In genomic region chr12:108560321-108560721, GRCh38 we compare ENCODE assay signal across 8 cellular contexts. TPM values are rescaled to one million over a fixed set of nuclear protein-coding genes. Genes with fewer than 3 reads are reported as not detected.
DNase-seq lines count a peak whose midpoint lies in the region; ATAC-seq and TF ChIP-seq lines count a peak whose summit lies in the region.

No MANE protein-coding gene starts in this region.

- peak overlapping the region; percentile 76 for H3K27ac ChIP-seq in RWPE2 (ENCODE audit: poor library complexity, severe bottlenecking)
- H3K27ac ChIP-seq in esophagus (ENCODE audit: low read depth in 2 of 2, low read length in 1 of 2): peak overlapping the region in 1 of 2 donors; percentile 95
- H3K27ac ChIP-seq in parathyroid adenoma: peak overlapping the region; percentile 99

- H3K9me3 ChIP-seq in RWPE2 (ENCODE audit: severe bottlenecking) (no peaks in the 10 kb centered on the region), esophagus (ENCODE audit: control insufficient read depth in 2 of 2, insufficient read depth in 1 of 2, low read depth in 1 of 2, low read length in 1 of 2) (no peaks in the 10 kb centered on the region), parathyroid adenoma (ENCODE audit: control insufficient read depth, low read length) (no peaks in the 10 kb centered on the region)

- TF ChIP-seq CTCF in GM12864 (IDR thresholded peaks at IDR 0.05; ENCODE audit: low read depth, low read length, missing control alignments) (no peak), RWPE2 (IDR thresholded peaks at IDR 0.05; ENCODE audit: poor library complexity, severe bottlenecking) (no peak), parathyroid adenoma (IDR thresholded peaks at IDR 0.05) (no peak)

- H3K4me2 ChIP-seq in parathyroid adenoma (ENCODE audit: low read length): peak overlapping the region; percentile 73

- peak overlapping the region; percentile 88 for H2AFZ ChIP-seq in parathyroid adenoma

- H3K4me3 ChIP-seq in GM12864 (ENCODE audit: low read depth, low read length) (peak overlapping the region; percentile 68), RWPE2 (ENCODE audit: severe bottlenecking) (peak overlapping the region; percentile 78), esophagus (ENCODE audit: low read depth in 1 of 2, low read length in 2 of 2) (peak overlapping the region; percentile 97 to 99), parathyroid adenoma (ENCODE audit: low read depth, low read length) (peak overlapping the region; percentile 96)

- whole genome bisulfite sequencing in esophagus, 2 donors: 1% methylated on average over 12 of the region's 12 CpGs

- H3K79me2 ChIP-seq in parathyroid adenoma: peaks cover 50% of the 10 kb centered on the region

- no peaks in the 10 kb centered on the region for H3K4me1 ChIP-seq in RWPE2 (ENCODE audit: insufficient read depth, poor library complexity, severe bottlenecking)
- peaks cover 3 to 9% of the 10 kb centered on the region in 2 donors for H3K4me1 ChIP-seq in esophagus (ENCODE audit: control insufficient read depth in 2 of 2, insufficient read depth in 2 of 2, low read length in 1 of 2)
- H3K4me1 ChIP-seq in parathyroid adenoma: peaks cover 17% of the 10 kb centered on the region

- peaks cover 51% of the 10 kb centered on the region for H3K36me3 ChIP-seq in RWPE2 (ENCODE audit: low read depth)
- H3K36me3 ChIP-seq in esophagus (ENCODE audit: control insufficient read depth in 2 of 2, insufficient read depth in 2 of 2, low read length in 1 of 2): peaks cover 0 to 3% of the 10 kb centered on the region in 2 donors
- H3K36me3 ChIP-seq in parathyroid adenoma (ENCODE audit: control insufficient read depth, insufficient read depth, low read length): no peaks in the 10 kb centered on the region

- H3K27me3 ChIP-seq in RWPE2 (ENCODE audit: insufficient read depth, poor library complexity, severe bottlenecking) (no peaks in the 10 kb centered on the region), esophagus (ENCODE audit: control insufficient read depth in 1 of 2, insufficient read depth in 2 of 2, low read length in 2 of 2) (no peaks in the 10 kb centered on the region), parathyroid adenoma (ENCODE audit: control insufficient read depth, insufficient read depth, low read length) (no peaks in the 10 kb centered on the region)

- peak overlapping the region; percentile 32 for H3K9ac ChIP-seq in parathyroid adenoma

- DNase-seq in GM12864 (ENCODE audit: low read depth) (no peak), RWPE2 (ENCODE audit: low spot score) (no peak), GM19238 (ENCODE audit: insufficient read length, low spot score) (no peak), NCI-H1694 treated with DMSO at 0.1 percent for 48 hours (lab: John Stamatoyannopoulos, UW) (no peak), NCI-H510A (lab: John Stamatoyannopoulos, UW) (no peak)

- ATAC-seq in RWPE2 (ENCODE audit: low read depth): no peak
- no peak for ATAC-seq in HG03460 (IDR thresholded peaks at IDR 0.05; ENCODE audit: unreplicated experiment)

RNA-seq across cellular contexts. Expression of gene SART3, which starts 0.7 kb away (rescaled TPM):
- polyA plus RNA-seq in esophagus: 10 to 100 TPM; 10.8 to 16.0 TPM

RNA-seq across cellular contexts. Expression of gene ISCU, which starts 2.1 kb away (rescaled TPM):
- polyA plus RNA-seq in esophagus: 10 to 100 TPM; 38.7 to 87.2 TPM

RNA-seq across cellular contexts. Expression of gene TMEM119, which starts 37.6 kb away (rescaled TPM):
- under 1 TPM; 0.54 to 0.63 TPM for polyA plus RNA-seq in esophagus

RNA-seq across cellular contexts. Expression of gene FICD, which starts 45.2 kb away (rescaled TPM):
- polyA plus RNA-seq in esophagus: 1 to 10 TPM; 1.1 TPM
